ENCODE assay signal across 18 cellular contexts in the genomic region with DNA sequence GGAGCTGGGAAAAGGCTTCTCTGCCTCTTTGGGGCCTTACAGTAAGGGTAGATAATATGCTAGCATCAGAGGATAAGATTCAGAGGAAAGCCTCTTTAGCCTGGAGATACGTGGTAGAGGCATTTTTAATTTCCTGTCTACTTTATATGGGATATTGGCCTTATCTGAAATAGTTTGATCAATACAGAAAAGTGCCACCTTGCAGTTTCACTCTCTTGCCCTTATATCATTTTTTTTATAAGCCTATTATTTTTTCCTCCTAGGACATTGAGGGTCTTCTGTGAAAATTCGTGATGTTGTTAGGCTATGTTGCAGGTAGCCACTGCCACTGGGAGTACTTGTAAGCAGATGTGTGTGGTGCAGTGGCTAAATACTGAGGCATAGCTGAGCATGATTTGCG. TPM values are rescaled to one million over a fixed set of nuclear protein-coding genes. Genes with fewer than 3 reads are reported as not detected.
A peak's percentile ranks its signal among the peaks of the same experiment; 100 is the strongest.
DNase-seq lines count a peak whose midpoint lies in the region; ATAC-seq and TF ChIP-seq lines count a peak whose summit lies in the region.
"Had no signal": no experiment of that assay in that cellular context is flagged by ENCODE, and none has a peak within 500 bp of the region (broad histone marks: within the 10 kb centered on the region; RNA-seq: fewer than 3 reads in every experiment).

No MANE protein-coding gene starts in this region.

- no peaks in the 10 kb centered on the region for H3K27me3 Mint-ChIP-seq in T-helper 2 cell treated with Interferon-gamma antibody and Interleukin-4, amounts not matched to agents 5 μg/mL and 100 μg/mL, for 36 hours (ENCODE audit: low read depth)
- no peaks in the 10 kb centered on the region for H3K27me3 Mint-ChIP-seq in CD4-positive, alpha-beta T cell
- H3K27me3 Mint-ChIP-seq in activated naive CD8-positive, alpha-beta T cell: no peaks in the 10 kb centered on the region
- H3K27me3 Mint-ChIP-seq in memory B cell: no peaks in the 10 kb centered on the region
- H3K27me3 Mint-ChIP-seq: IgD-negative memory B cell had no signal

- intact Hi-C loops in CD4-positive, alpha-beta T cell (cut with DNase I, micrococcal nuclease): no loop called here

- CTCF ChIA-PET in CD4-positive, alpha-beta T cell (lab: Charles Lee): no interaction called here

- peaks cover 58% of the 10 kb centered on the region for H3K36me3 Mint-ChIP-seq in T-helper 2 cell treated with Interferon-gamma antibody and Interleukin-4, amounts not matched to agents 5 μg/mL and 100 μg/mL, for 36 hours (ENCODE audit: low read depth)
- H3K36me3 Mint-ChIP-seq in CD4-positive, alpha-beta T cell (ENCODE audit: low read depth): peaks cover 92% of the 10 kb centered on the region
- H3K36me3 Mint-ChIP-seq in activated naive CD8-positive, alpha-beta T cell: peaks cover 14% of the 10 kb centered on the region
- peaks cover 51% of the 10 kb centered on the region for H3K36me3 Mint-ChIP-seq in memory B cell

- no peaks in the 10 kb centered on the region for H3K27me3 ChIP-seq in CD4-positive, alpha-beta T cell (ENCODE audit: control insufficient read depth, insufficient read depth, low read length)

- no peaks in the 10 kb centered on the region for H3K4me1 Mint-ChIP-seq in T-helper 2 cell treated with Interferon-gamma antibody and Interleukin-4, amounts not matched to agents 5 μg/mL and 100 μg/mL, for 36 hours (ENCODE audit: low read depth)
- H3K4me1 Mint-ChIP-seq in CD4-positive, alpha-beta T cell (ENCODE audit: low read depth): no peaks in the 10 kb centered on the region
- no peaks in the 10 kb centered on the region for H3K4me1 Mint-ChIP-seq in activated naive CD8-positive, alpha-beta T cell (ENCODE audit: low read depth)
- no peaks in the 10 kb centered on the region for H3K4me1 Mint-ChIP-seq in memory B cell
- H3K4me1 Mint-ChIP-seq: IgD-negative memory B cell had no signal

- ATAC-seq in CD4-positive, alpha-beta T cell (ENCODE audit: poor library complexity): no peak
- no peak for ATAC-seq in memory B cell (ENCODE audit: low read depth)

- POLR2A ChIA-PET in CD4-positive, alpha-beta T cell (lab: Charles Lee): no interaction called here

- no peaks in the 10 kb centered on the region for H3K9me3 Mint-ChIP-seq in T-helper 2 cell treated with Interferon-gamma antibody and Interleukin-4, amounts not matched to agents 5 μg/mL and 100 μg/mL, for 36 hours
- no peaks in the 10 kb centered on the region for H3K9me3 Mint-ChIP-seq in CD4-positive, alpha-beta T cell
- no peaks in the 10 kb centered on the region for H3K9me3 Mint-ChIP-seq in activated naive CD8-positive, alpha-beta T cell (ENCODE audit: low read depth)
- H3K9me3 Mint-ChIP-seq in memory B cell: no peaks in the 10 kb centered on the region
- H3K9me3 Mint-ChIP-seq: IgD-negative memory B cell had no signal

- H3K27ac ChIP-seq in CD4-positive, alpha-beta T cell (ENCODE audit: low read depth, low read length): no peak overlapping the region
- H3K27ac ChIP-seq: C4-2B had no signal

- no peaks in the 10 kb centered on the region for H3K9me3 ChIP-seq in CD4-positive, alpha-beta T cell (ENCODE audit: control insufficient read depth, low read length)

- TF ChIP-seq CTCF in CD4-positive, alpha-beta T cell (IDR thresholded peaks at IDR 0.05): no peak

- H3K27ac Mint-ChIP-seq in T-helper 2 cell treated with Interferon-gamma antibody and Interleukin-4, amounts not matched to agents 5 μg/mL and 100 μg/mL, for 36 hours: peak overlapping the region; percentile 57
- peak overlapping the region; percentile 40 for H3K27ac Mint-ChIP-seq in CD4-positive, alpha-beta T cell
- peak overlapping the region; percentile 34 for H3K27ac Mint-ChIP-seq in activated naive CD8-positive, alpha-beta T cell
- peak overlapping the region; percentile 31 for H3K27ac Mint-ChIP-seq in memory B cell

- no peak for DNase-seq in T-helper 2 cell treated with Interferon-gamma antibody and Interleukin-4, amounts not matched to agents 5 μg/mL and 100 μg/mL, for 36 hours (ENCODE audit: low spot score)
- no peak for DNase-seq in T-helper 2 cell
- DNase-seq in CD4-positive, alpha-beta T cell: no peak
- DNase-seq in memory B cell (ENCODE audit: low spot score in 2 of 2): no peak
- DNase-seq in COLO829 (ENCODE audit: low spot score): no peak
- no peak for DNase-seq in medulla oblongata (ENCODE audit: extremely low spot score)
- no peak for DNase-seq in hepatic stellate cell (ENCODE audit: low spot score)
- DNase-seq: 8988T, DMS79 treated with DMSO at 0.1 percent for 48 hours, HCEC 1CT, MV-4-11, NCI-H1417 treated with DMSO at 0.1 percent for 48 hours, NCI-H2029 treated with DMSO at 0.1 percent for 48 hours, NCI-H526, RPMI8226 had no signal

- no peak overlapping the region for H3K4me3 Mint-ChIP-seq in T-helper 2 cell treated with Interferon-gamma antibody and Interleukin-4, amounts not matched to agents 5 μg/mL and 100 μg/mL, for 36 hours
- H3K4me3 Mint-ChIP-seq in CD4-positive, alpha-beta T cell: no peak overlapping the region
- H3K4me3 Mint-ChIP-seq in activated naive CD8-positive, alpha-beta T cell: no peak overlapping the region
- H3K4me3 Mint-ChIP-seq in memory B cell: no peak overlapping the region
- H3K4me3 Mint-ChIP-seq: IgD-negative memory B cell had no signal

RNA-seq across cellular contexts. Expression of a gene that starts 40.1 kb away (rescaled TPM):
- 1 to 10 TPM; 2.0 to 2.3 TPM for total RNA-seq in CD4-positive, alpha-beta T cell

RNA-seq across cellular contexts. Expression of a gene that starts 46.5 kb away (rescaled TPM):
- total RNA-seq in CD4-positive, alpha-beta T cell: 10 to 100 TPM; 62.4 to 73.2 TPM
